8 cellular contexts compared by ENCODE assay signal in genomic region chr3:53196575-53197407, GRCh38. TPM values are rescaled to one million over a fixed set of nuclear protein-coding genes. Genes with fewer than 3 reads are reported as not detected.
DNase-seq lines count a peak whose midpoint lies in the region; ATAC-seq and TF ChIP-seq lines count a peak whose summit lies in the region.

No MANE protein-coding gene starts in this region.

- H3K27ac ChIP-seq in HL-60 (replicated peaks): peak overlapping the region; percentile 42

- peak overlapping the region; percentile 30; the same call in 1 of the 2 replicates for H3K4me3 ChIP-seq in GM12864 (ENCODE audit: low read depth, low read length)
- no peak overlapping the region; the same call in 1 of the 2 replicates for H3K4me3 ChIP-seq in HL-60 (replicated peaks; ENCODE audit: insufficient read depth, low read length)

- H3K4me1 Mint-ChIP-seq in activated CD4-positive, alpha-beta T cell treated with anti-CD3 and anti-CD28 coated beads for 36 hours: peaks cover 6% of the 10 kb centered on the region

- intact Hi-C loops in activated CD4-positive, alpha-beta T cell treated with anti-CD3 and anti-CD28 coated beads for 36 hours (cut with DNase I, micrococcal nuclease): loop anchor here (1.0 to 10.0 kb wide), 7 partner anchors 34 to 454 kb away; partner anchors contain the start of gene PRKCD (in 1 of the 2)

- POLR2A ChIA-PET in activated CD4-positive, alpha-beta T cell treated with anti-CD3 and anti-CD28 coated beads for 36 hours (lab: Charles Lee): no interaction called here

- H3K9me3 Mint-ChIP-seq in activated CD4-positive, alpha-beta T cell treated with anti-CD3 and anti-CD28 coated beads for 36 hours (ENCODE audit: low read depth): no peaks in the 10 kb centered on the region

- no peaks in the 10 kb centered on the region for H3K27me3 Mint-ChIP-seq in activated CD4-positive, alpha-beta T cell treated with anti-CD3 and anti-CD28 coated beads for 36 hours

- peak; percentile 32 for TF ChIP-seq CTCF in GM12864 (IDR thresholded peaks at IDR 0.05; ENCODE audit: low read depth, low read length, missing control alignments)
- TF ChIP-seq CTCF in HL-60 (IDR thresholded peaks at IDR 0.05; ENCODE audit: insufficient read depth, low read length): no peak
- TF ChIP-seq CTCF in GM13977 (IDR thresholded peaks at IDR 0.05; ENCODE audit: extremely low read depth, insufficient read depth, missing control alignments): no peak

- DNase-seq in GM12864 (ENCODE audit: low read depth) (peak; percentile 87), HL-60 (ENCODE audit: low read depth in 1 of 2, low spot score in 1 of 2) (peak; percentile 86 to 92), globus pallidus (ENCODE audit: low spot score) (peak; percentile 32), HuH-7.5 (ENCODE audit: low spot score) (no peak), GM13977 (ENCODE audit: low spot score) (no peak), amniotic stem cell (lab: John Stamatoyannopoulos, UW) (no peak)
- peak; percentile 74 for DNase-seq in activated CD4-positive, alpha-beta T cell treated with anti-CD3 and anti-CD28 coated beads for 36 hours

- peak; percentile 74 for ATAC-seq in activated CD4-positive, alpha-beta T cell treated with anti-CD3 and anti-CD28 coated beads for 36 hours
- ATAC-seq in GM18520 (IDR thresholded peaks at IDR 0.05; ENCODE audit: unreplicated experiment): no peak

- peak overlapping the region; percentile 26 for H3K27ac Mint-ChIP-seq in activated CD4-positive, alpha-beta T cell treated with anti-CD3 and anti-CD28 coated beads for 36 hours

- no peaks in the 10 kb centered on the region for H3K27me3 ChIP-seq in HL-60 (ENCODE audit: insufficient read depth, poor library complexity, severe bottlenecking)

- CTCF ChIA-PET in activated CD4-positive, alpha-beta T cell treated with anti-CD3 and anti-CD28 coated beads for 36 hours (lab: Charles Lee): interaction anchor here (0.6 to 3.4 kb wide), 29 partner anchors 10 to 1089 kb away, joined by 3 to 69 read pairs (median 5); partner anchors contain the start of gene TKT

- peak overlapping the region; percentile 39 for H3K4me3 Mint-ChIP-seq in activated CD4-positive, alpha-beta T cell treated with anti-CD3 and anti-CD28 coated beads for 36 hours

- in situ Hi-C loops in GM13977 (cut with MboI; ENCODE audit: low pct_unique_long_range_greater_than_20kb, low sequenced_read_pairs, unreplicated experiment): loop anchor here (5.0 kb wide), 1 partner anchor 84 kb away; no protein-coding TSS in a partner anchor

- no peaks in the 10 kb centered on the region for H3K36me3 Mint-ChIP-seq in activated CD4-positive, alpha-beta T cell treated with anti-CD3 and anti-CD28 coated beads for 36 hours (ENCODE audit: low read depth)

RNA-seq across cellular contexts. Expression of gene PRKCD, which starts 35.8 kb away (rescaled TPM):
- 10 to 100 TPM; 22.0 to 26.5 TPM for total RNA-seq in activated CD4-positive, alpha-beta T cell treated with anti-CD3 and anti-CD28 coated beads for 36 hours

RNA-seq across cellular contexts. Expression of gene TKT, which starts 59.0 kb away (rescaled TPM):
- total RNA-seq in activated CD4-positive, alpha-beta T cell treated with anti-CD3 and anti-CD28 coated beads for 36 hours: 100 to 1,000 TPM; 320 to 418 TPM

Comparison
In these comparisons a context has a peak if more than half of its experiments do, and no peak if none do; other contexts are left out.
1. DNase-seq: peak in GM12864 (single experiment), HL-60 (2 of 2), activated CD4-positive, alpha-beta T cell treated with anti-CD3 and anti-CD28 coated beads for 36 hours (single experiment) and globus pallidus (single experiment); none in HuH-7.5 (single experiment), GM13977 (single experiment) and amniotic stem cell (single experiment).